Comparison of ENCODE assay signal across 8 cellular contexts in the genomic region with DNA sequence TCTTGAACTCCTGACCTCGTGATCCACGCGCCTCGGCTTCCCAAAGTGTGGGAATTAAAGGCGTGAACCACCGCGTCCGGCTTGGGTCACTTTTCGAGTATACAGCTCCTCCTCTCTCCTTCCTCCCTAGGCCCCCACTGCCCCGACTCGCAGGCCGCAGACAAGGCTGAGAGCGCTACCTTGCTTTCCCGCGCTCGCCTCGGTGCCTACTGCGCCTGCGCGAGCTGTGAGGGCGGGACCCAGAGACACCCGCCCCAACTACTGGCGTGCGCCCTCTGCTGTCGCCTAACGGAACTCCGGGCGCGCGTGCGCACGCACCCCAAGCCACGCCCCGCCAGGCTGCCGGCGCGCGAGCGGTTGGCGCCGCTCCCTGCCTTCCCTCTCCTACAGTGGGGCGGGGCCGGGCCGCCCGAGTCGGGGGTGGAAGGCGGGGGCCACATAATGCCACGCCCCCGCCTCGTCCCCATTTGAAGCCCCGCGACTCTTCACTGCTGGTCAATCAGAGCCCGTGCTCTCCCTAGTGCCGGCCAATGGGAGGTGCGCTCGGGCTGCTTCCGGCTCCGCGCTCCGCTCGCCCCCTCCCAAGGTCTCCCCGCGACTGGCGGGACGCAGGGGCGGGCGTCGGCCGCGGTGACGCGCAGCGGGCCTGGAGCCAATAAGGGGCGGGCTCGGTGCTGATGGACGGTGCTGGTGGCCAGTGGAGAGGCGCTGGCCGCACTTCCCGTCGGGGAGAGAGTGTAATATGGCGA. TPM values are rescaled to one million over a fixed set of nuclear protein-coding genes. Genes with fewer than 3 reads are reported as not detected.
DNase-seq lines count a peak whose midpoint lies in the region; ATAC-seq and TF ChIP-seq lines count a peak whose summit lies in the region.

TSS of gene RAB8A (plus strand) at position 730 of the 749 bp plus-strand sequence. CDS start at position 743, 13 bp downstream.

- no peak for TF ChIP-seq EP300 in Ishikawa (IDR thresholded peaks at IDR 0.05; ENCODE audit: borderline replicate concordance)

- peaks cover 32% of the 10 kb centered on the region for H3K4me1 ChIP-seq in mucosa of descending colon (ENCODE audit: low read depth)

- intact Hi-C loops in mucosa of descending colon (cut with DNase I, micrococcal nuclease) = loop anchor here in 1 of 2 donors (10.0 kb wide), 1 partner anchor 47 kb away; no protein-coding TSS in a partner anchor

- TF ChIP-seq CTCF in mucosa of descending colon (IDR thresholded peaks at IDR 0.05) = peak; percentile 99

- H3K4me3 ChIP-seq in mucosa of descending colon = peak within 1 kb of the TSS; percentile 63

- H3K36me3 ChIP-seq in mucosa of descending colon (ENCODE audit: low read depth) = peaks cover 5% of the 10 kb centered on the region

- H3K9me3 ChIP-seq in mucosa of descending colon = no peaks in the 10 kb centered on the region

- peak; percentile 68 for TF ChIP-seq RAD21 in Ishikawa (IDR thresholded peaks at IDR 0.05; ENCODE audit: low read depth)

- peak; percentile 86 for ATAC-seq in GM21576 (IDR thresholded peaks at IDR 0.05; ENCODE audit: unreplicated experiment)
- ATAC-seq in mucosa of descending colon = peak; percentile 95

- H3K27ac ChIP-seq in epithelial cell of prostate = peak within 1 kb of the TSS; percentile 74

- DNase-seq in DMS53 (lab: John Stamatoyannopoulos, UW) = peak; percentile 98
- DNase-seq in OCI-M2 (lab: John Stamatoyannopoulos, UW; ENCODE audit: unreplicated experiment) = peak; percentile 98
- DNase-seq in activated T-cell treated with anti-CD3 and anti-CD28 coated beads for 4 hours = peak; percentile 99
- peak; percentile 96 for DNase-seq in epithelial cell of prostate (ENCODE audit: low read depth, low spot score)
- DNase-seq in mucosa of descending colon = peak; percentile 99 to 100 (median 100)
- DNase-seq in stimulated activated CD8-positive, alpha-beta memory T cell treated with anti-CD3 and anti-CD28 coated beads, Interleukin-4, amount 100 ng/mL, for 24 hours (ENCODE audit: low read depth) = peak; percentile 98

TF ChIP-seq in Ishikawa, 13 proteins besides CTCF, POLR2A, EP300 and RAD21:
- TF ChIP-seq TEAD4 (IDR thresholded peaks at IDR 0.05) (no peak), MAX (IDR thresholded peaks at IDR 0.05) (peak; percentile 96), CREB1 (IDR thresholded peaks at IDR 0.05; ENCODE audit: low read depth) (peak; percentile 76), FOXM1 (IDR thresholded peaks at IDR 0.05; ENCODE audit: borderline replicate concordance, low read depth) (peak; percentile 40; the same call in 1 of the 2 replicates), TAF1 (IDR thresholded peaks at IDR 0.05; ENCODE audit: low read depth) (no peak; the same call in 1 of the 2 replicates), EGR1 (IDR thresholded peaks at IDR 0.05) (peak; percentile 77), REST (IDR thresholded peaks at IDR 0.05; ENCODE audit: low read depth) (no peak), NFIC (IDR thresholded peaks at IDR 0.05) (peak; percentile 95), YY1 (IDR thresholded peaks at IDR 0.05; ENCODE audit: low read depth) (peak; percentile 91), TCF12 (IDR thresholded peaks at IDR 0.05; ENCODE audit: low read depth) (peak; percentile 31; the same call in 1 of the 2 replicates)
- TF ChIP-seq, protein P1, sequence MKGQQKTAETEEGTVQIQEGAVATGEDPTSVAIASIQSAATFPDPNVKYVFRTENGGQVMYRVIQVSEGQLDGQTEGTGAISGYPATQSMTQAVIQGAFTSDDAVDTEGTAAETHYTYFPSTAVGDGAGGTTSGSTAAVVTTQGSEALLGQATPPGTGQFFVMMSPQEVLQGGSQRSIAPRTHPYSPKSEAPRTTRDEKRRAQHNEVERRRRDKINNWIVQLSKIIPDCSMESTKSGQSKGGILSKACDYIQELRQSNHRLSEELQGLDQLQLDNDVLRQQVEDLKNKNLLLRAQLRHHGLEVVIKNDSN (IDR thresholded peaks at IDR 0.05) = 0 out of 2 replicates have a peak, but pooled peaks have one; percentile 2
TF ChIP-seq in Ishikawa: peak in this region for 8.

RNA-seq across cellular contexts. Expression of gene RAB8A, which starts in this region (rescaled TPM):
- 100 to 1,000 TPM in 2 of 3 donors, 10 to 100 TPM in 1; 85.5 to 129 (median 119) TPM for total RNA-seq in mucosa of descending colon

Comparison
In these comparisons a context has a peak if more than half of its experiments do, and no peak if none do; other contexts are left out.
1. Peak in every context shown above with its lines: DNase-seq, ATAC-seq, H3K4me3 ChIP-seq and H3K27ac ChIP-seq.